In the genomic region with DNA sequence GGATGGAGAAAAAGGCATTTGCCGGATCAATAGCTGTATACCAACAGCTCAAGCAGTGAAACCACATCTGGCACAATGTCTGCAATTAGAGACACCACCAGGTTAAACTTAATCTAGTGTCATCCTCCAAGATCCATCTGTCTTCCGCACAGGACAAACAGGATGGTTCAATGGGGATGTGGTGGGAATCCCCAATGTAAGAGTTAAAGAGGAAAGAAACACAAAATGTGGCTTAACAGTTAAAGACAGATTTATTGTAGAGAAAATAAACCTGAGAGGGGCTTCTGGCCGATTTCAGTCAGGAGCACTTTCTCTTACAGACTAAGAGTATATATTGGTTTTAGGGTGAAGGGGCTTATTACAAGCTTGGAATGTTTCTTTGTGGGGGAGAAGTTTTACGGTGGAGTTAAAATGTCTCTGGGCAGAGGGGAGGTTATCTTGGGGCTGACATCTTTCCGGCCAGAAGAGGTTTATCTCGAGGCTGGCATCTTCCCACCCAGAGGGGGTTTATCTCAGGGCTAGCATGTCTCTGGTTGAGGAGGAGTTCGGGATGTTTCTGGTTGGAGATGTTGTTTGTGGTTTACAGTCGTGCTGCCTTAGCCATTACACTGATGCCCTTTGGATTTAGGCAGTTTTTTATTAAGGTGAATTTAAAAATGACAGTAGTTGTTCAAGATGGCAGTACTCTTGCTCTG, we compare ENCODE assay signal across 25 cellular contexts.
"Had no signal": no experiment of that assay in that cellular context is flagged by ENCODE, and none has a peak within 500 bp of the region (broad histone marks: within the 10 kb centered on the region; RNA-seq: fewer than 3 reads in every experiment).

No MANE protein-coding gene starts in this region.

- H3K27ac ChIP-seq: esophagus squamous epithelium, pancreas, prostate gland, right lobe of liver, spleen, testis, tibial nerve had no signal

- H3K4me1 Mint-ChIP-seq: immature natural killer cell; nephron; stimulated activated memory B cell treated with anti-CD40 and anti-IgM and Interleukin-4, amounts not matched to agents 10 μg/mL and 1 μg/mL and 100 μg/mL, for 72 hours; stimulated activated naive CD8-positive, alpha-beta T cell treated with anti-CD3 and anti-CD28 coated beads, Interleukin-15, amount 100 ng/mL, for 72 hours had no signal

- H3K27me3 ChIP-seq: esophagus squamous epithelium, right lobe of liver, spleen, testis, tibial nerve had no signal

- H3K4me3 Mint-ChIP-seq: dendritic cell treated with granulocyte-macrophage colony-stimulating factor and Interleukin-4, amounts not matched to agents 40 ng/mL and 50 ng/mL, for 4 days; immature natural killer cell; naive B cell; nephron; stimulated activated memory B cell treated with anti-CD40 and anti-IgM and Interleukin-4, amounts not matched to agents 10 μg/mL and 1 μg/mL and 100 μg/mL, for 72 hours; stimulated activated naive CD8-positive, alpha-beta T cell treated with anti-CD3 and anti-CD28 coated beads, Interleukin-15, amount 100 ng/mL, for 72 hours had no signal

- H3K36me3 ChIP-seq: esophagus squamous epithelium, pancreas, prostate gland, right lobe of liver, tibial nerve had no signal

- H3K4me1 ChIP-seq: pancreas, prostate gland, right lobe of liver, spleen, testis, tibial nerve had no signal

- ATAC-seq: left cardiac atrium; left ventricle myocardium superior; pancreas; right lobe of liver; stimulated activated memory B cell treated with anti-CD40 and anti-IgM and Interleukin-4, amounts not matched to agents 10 μg/mL and 1 μg/mL and 100 μg/mL, for 72 hours; stimulated activated naive CD8-positive, alpha-beta T cell treated with anti-CD3 and anti-CD28 coated beads, Interleukin-15, amount 100 ng/mL, for 72 hours had no signal

- H3K27ac Mint-ChIP-seq: dendritic cell treated with granulocyte-macrophage colony-stimulating factor and Interleukin-4, amounts not matched to agents 40 ng/mL and 50 ng/mL, for 4 days; immature natural killer cell; nephron; stimulated activated memory B cell treated with anti-CD40 and anti-IgM and Interleukin-4, amounts not matched to agents 10 μg/mL and 1 μg/mL and 100 μg/mL, for 72 hours; stimulated activated naive CD8-positive, alpha-beta T cell treated with anti-CD3 and anti-CD28 coated beads, Interleukin-15, amount 100 ng/mL, for 72 hours had no signal

- H3K9me3 Mint-ChIP-seq: dendritic cell treated with granulocyte-macrophage colony-stimulating factor and Interleukin-4, amounts not matched to agents 40 ng/mL and 50 ng/mL, for 4 days; immature natural killer cell; stimulated activated memory B cell treated with anti-CD40 and anti-IgM and Interleukin-4, amounts not matched to agents 10 μg/mL and 1 μg/mL and 100 μg/mL, for 72 hours; stimulated activated naive CD8-positive, alpha-beta T cell treated with anti-CD3 and anti-CD28 coated beads, Interleukin-15, amount 100 ng/mL, for 72 hours had no signal

- FAIRE-seq: colon, keratinocyte had no signal

- H3K9me3 ChIP-seq: esophagus squamous epithelium, pancreas, prostate gland, right lobe of liver, spleen, testis, tibial nerve had no signal

- H3K27me3 Mint-ChIP-seq: dendritic cell treated with granulocyte-macrophage colony-stimulating factor and Interleukin-4, amounts not matched to agents 40 ng/mL and 50 ng/mL, for 4 days; naive B cell; stimulated activated memory B cell treated with anti-CD40 and anti-IgM and Interleukin-4, amounts not matched to agents 10 μg/mL and 1 μg/mL and 100 μg/mL, for 72 hours; stimulated activated naive CD8-positive, alpha-beta T cell treated with anti-CD3 and anti-CD28 coated beads, Interleukin-15, amount 100 ng/mL, for 72 hours had no signal

- H3K4me3 ChIP-seq: esophagus squamous epithelium, lung, pancreas, prostate gland, right lobe of liver, spleen, testis, tibial nerve had no signal

- DNase-seq: esophagus squamous epithelium; foreskin fibroblast; immature natural killer cell; left cardiac atrium; left ventricle myocardium superior; mesenchymal stem cell; naive B cell; occipital lobe; retina; right lobe of liver; spleen; stimulated activated CD4-positive, alpha-beta T cell treated with anti-CD3 and anti-CD28 coated beads, Interleukin-15, amount 100 ng/mL, for 24 hours; stimulated activated CD4-positive, alpha-beta T cell treated with anti-CD3 and anti-CD28 coated beads, Interleukin-1b, Interleukin-23, amount 100 ng/mL, for 48 hours; stimulated activated CD4-positive, alpha-beta T cell treated with anti-CD3 and anti-CD28 coated beads, Interleukin-4, amount 100 ng/mL, for 24 hours; stimulated activated naive CD8-positive, alpha-beta T cell treated with anti-CD3 and anti-CD28 coated beads, Interleukin-15, amount 100 ng/mL, for 72 hours; testis had no signal
